ENCODE assay signal across 2 cellular contexts in the genomic region with DNA sequence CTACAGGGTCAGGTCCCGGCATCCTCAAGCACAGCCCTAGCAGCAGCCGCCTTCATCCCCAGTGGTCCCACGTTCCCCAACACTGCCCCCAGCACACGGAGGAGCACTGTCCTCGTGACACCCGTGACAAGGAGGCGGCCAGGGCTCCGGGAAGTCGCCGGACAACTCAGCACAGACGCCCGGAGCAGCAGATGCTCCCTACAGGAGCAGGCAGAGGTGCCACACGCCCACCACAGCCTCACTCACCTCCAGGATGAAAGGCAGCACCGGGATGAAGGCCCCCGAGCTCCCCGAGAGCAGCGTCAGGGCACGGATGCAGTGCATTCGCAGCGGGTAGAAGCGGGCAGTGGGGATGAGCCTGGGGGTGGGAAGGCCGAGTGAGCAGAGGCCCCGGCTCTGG.
A peak's percentile ranks its signal among the peaks of the same experiment; 100 is the strongest.
TF ChIP-seq lines count a peak whose summit lies in the region.

No MANE protein-coding gene starts in this region.

TF ChIP-seq in HEK293, 187 proteins besides CTCF, POLR2A, EP300 and RAD21:
- TF ChIP-seq ZNF394 (tag by site-specific recombination; IDR thresholded peaks at IDR 0.05; ENCODE audit: borderline replicate concordance): no peak
- no peak for TF ChIP-seq MEIS1 (CRISPR knock-in tag; IDR thresholded peaks at IDR 0.05; ENCODE audit: borderline replicate concordance)
- 0 out of 2 replicates have a peak, but pooled peaks have one; percentile 10 for TF ChIP-seq HIC1 (tag by site-specific recombination; IDR thresholded peaks at IDR 0.05)
TF ChIP-seq in HEK293: peak in this region for 1.

TF ChIP-seq in K562, 482 proteins besides CTCF, POLR2A, EP300 and RAD21:
- TF ChIP-seq BMI1 (IDR thresholded peaks at IDR 0.05; ENCODE audit: low read length): no peak
- TF ChIP-seq SMARCA5 (IDR thresholded peaks at IDR 0.05): no peak
- TF ChIP-seq, protein P1, sequence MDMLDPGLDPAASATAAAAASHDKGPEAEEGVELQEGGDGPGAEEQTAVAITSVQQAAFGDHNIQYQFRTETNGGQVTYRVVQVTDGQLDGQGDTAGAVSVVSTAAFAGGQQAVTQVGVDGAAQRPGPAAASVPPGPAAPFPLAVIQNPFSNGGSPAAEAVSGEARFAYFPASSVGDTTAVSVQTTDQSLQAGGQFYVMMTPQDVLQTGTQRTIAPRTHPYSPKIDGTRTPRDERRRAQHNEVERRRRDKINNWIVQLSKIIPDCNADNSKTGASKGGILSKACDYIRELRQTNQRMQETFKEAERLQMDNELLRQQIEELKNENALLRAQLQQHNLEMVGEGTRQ (CRISPR knock-in tag; IDR thresholded peaks at IDR 0.05): no peak
- TF ChIP-seq POLR2G (IDR thresholded peaks at IDR 0.05; ENCODE audit: low read depth, low read length): peak; percentile 46; the same call in 1 of the 2 replicates
- peak; percentile 15; the same call in 1 of the 2 replicates for TF ChIP-seq RBFOX2 (IDR thresholded peaks at IDR 0.05; ENCODE audit: low read depth, low read length)
- peak; percentile 33 for TF ChIP-seq FIP1L1 (IDR thresholded peaks at IDR 0.05; ENCODE audit: low read depth, low read length, poor library complexity, severe bottlenecking)
